Comparison of ENCODE assay signal across 1 cellular context in the genomic region with DNA sequence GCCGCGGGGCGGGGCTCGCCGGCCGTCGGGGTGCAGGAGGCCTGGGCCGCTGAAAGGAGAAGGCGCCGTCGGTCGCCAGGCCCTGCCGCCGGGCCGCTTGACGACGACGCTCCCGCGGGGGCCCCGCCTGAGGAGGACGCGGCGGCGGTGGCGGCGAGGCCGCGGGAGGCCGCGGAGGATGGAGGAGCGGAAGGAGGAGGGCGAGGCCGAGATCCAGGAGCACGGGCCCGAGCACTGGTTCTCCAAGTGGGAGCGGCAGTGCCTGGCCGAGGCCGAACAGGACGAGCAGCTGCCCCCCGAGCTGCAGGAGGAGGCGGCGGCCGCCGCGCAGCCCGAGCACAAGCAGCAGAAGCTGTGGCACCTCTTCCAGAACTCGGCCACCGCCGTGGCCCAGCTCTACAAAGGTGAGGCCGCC.
TF ChIP-seq lines count a peak whose summit lies in the region.

No MANE protein-coding gene starts in this region.

TF ChIP-seq in HCT116, 20 proteins besides CTCF, POLR2A, EP300 and RAD21 (continued from another document):
- TF ChIP-seq, protein P1, sequence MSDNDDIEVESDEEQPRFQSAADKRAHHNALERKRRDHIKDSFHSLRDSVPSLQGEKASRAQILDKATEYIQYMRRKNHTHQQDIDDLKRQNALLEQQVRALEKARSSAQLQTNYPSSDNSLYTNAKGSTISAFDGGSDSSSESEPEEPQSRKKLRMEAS (IDR thresholded peaks at IDR 0.05), result no peak
